8 cellular contexts compared by ENCODE assay signal in the genomic region with DNA sequence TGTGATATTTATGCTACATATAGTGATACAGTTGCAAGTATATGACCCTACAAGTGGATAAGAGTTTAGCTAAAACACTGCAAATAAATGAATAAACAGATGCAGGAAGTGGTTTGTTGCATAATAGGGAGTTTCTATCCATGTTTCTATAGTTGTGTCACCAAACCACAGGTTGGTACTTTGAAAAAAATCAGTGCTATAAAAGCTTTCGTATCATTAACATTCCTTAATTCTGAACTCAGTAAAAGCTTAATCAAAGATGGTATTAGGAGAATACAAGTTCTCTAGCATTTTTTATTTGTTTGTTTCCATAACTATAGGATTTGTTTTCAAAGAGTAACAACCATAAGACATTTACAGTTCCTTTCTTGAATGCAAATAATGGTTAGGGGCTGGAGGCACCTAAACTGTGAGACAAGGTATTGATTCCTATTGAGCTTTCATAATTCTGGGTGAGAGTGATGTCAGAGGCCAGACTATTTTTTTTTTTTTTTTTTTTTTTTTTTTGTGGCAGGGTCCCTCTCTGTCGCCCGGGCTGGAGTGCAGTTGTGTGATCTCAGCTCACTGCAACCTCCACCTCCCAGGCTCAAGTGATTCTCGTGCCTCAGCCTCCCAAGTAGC. TPM values are rescaled to one million over a fixed set of nuclear protein-coding genes. Genes with fewer than 3 reads are reported as not detected.
A peak's percentile ranks its signal among the peaks of the same experiment; 100 is the strongest.
DNase-seq lines count a peak whose midpoint lies in the region; ATAC-seq and TF ChIP-seq lines count a peak whose summit lies in the region.

No MANE protein-coding gene starts in this region.

- TF ChIP-seq CTCF in glutamatergic neuron (IDR thresholded peaks at IDR 0.05; ENCODE audit: partially characterized antibody, unreplicated experiment) = no peak

- H3K4me3 Mint-ChIP-seq in activated CD8-positive, alpha-beta memory T cell treated with anti-CD3 and anti-CD28 coated beads, Interleukin-2, amount 10 ng/mL, durations not matched to agents 7 days and 5 days = peak overlapping the region; percentile 40
- H3K4me3 Mint-ChIP-seq in glutamatergic neuron (ENCODE audit: unreplicated experiment) = no peak overlapping the region

- peaks cover 2% of the 10 kb centered on the region for H3K9me3 Mint-ChIP-seq in activated CD8-positive, alpha-beta memory T cell treated with anti-CD3 and anti-CD28 coated beads, Interleukin-2, amount 10 ng/mL, durations not matched to agents 7 days and 5 days (ENCODE audit: low read depth)
- H3K9me3 Mint-ChIP-seq in glutamatergic neuron (ENCODE audit: unreplicated experiment) = no peaks in the 10 kb centered on the region

- no peak for DNase-seq in activated CD8-positive, alpha-beta memory T cell treated with anti-CD3 and anti-CD28 coated beads, Interleukin-2, amount 10 ng/mL, durations not matched to agents 7 days and 5 days
- no peak for DNase-seq in activated CD8-positive, alpha-beta memory T cell treated with anti-CD3 and anti-CD28 coated beads, Interleukin-2, amount 50 U/mL, for 4 hours
- DNase-seq in RKO (ENCODE audit: low spot score) (peak; percentile 9), kidney tubule cell (ENCODE audit: low spot score) (peak; percentile 77), glutamatergic neuron (no peak), NCI-H1048 (lab: John Stamatoyannopoulos, UW) (no peak)
- DNase-seq in NK-92 treated with Interleukin-12 subunit alpha and Interleukin-12 subunit beta, amount 100 ng/mL, for 24 hours (lab: John Stamatoyannopoulos, UW) = no peak

- peak; percentile 9 for ATAC-seq in activated CD8-positive, alpha-beta memory T cell treated with anti-CD3 and anti-CD28 coated beads, Interleukin-2, amount 10 ng/mL, durations not matched to agents 7 days and 5 days
- peak; percentile 62 for ATAC-seq in HG02943 (IDR thresholded peaks at IDR 0.05; ENCODE audit: low read depth, unreplicated experiment)

- peaks cover 88% of the 10 kb centered on the region for H3K4me1 Mint-ChIP-seq in activated CD8-positive, alpha-beta memory T cell treated with anti-CD3 and anti-CD28 coated beads, Interleukin-2, amount 10 ng/mL, durations not matched to agents 7 days and 5 days
- no peaks in the 10 kb centered on the region for H3K4me1 Mint-ChIP-seq in glutamatergic neuron (ENCODE audit: low read depth, unreplicated experiment)

- CTCF ChIA-PET in activated CD8-positive, alpha-beta memory T cell treated with anti-CD3 and anti-CD28 coated beads, Interleukin-2, amount 10 ng/mL, durations not matched to agents 7 days and 5 days (lab: Charles Lee) = interaction anchor here (0.6 to 2.5 kb wide), 12 partner anchors 9 to 42 kb away, joined by 3 to 10 read pairs (median 5); a partner anchor contains a TSS

- H3K27me3 Mint-ChIP-seq in activated CD8-positive, alpha-beta memory T cell treated with anti-CD3 and anti-CD28 coated beads, Interleukin-2, amount 10 ng/mL, durations not matched to agents 7 days and 5 days = no peaks in the 10 kb centered on the region
- H3K27me3 Mint-ChIP-seq in glutamatergic neuron (ENCODE audit: unreplicated experiment) = no peaks in the 10 kb centered on the region

- peak overlapping the region; percentile 95 for H3K27ac Mint-ChIP-seq in activated CD8-positive, alpha-beta memory T cell treated with anti-CD3 and anti-CD28 coated beads, Interleukin-2, amount 10 ng/mL, durations not matched to agents 7 days and 5 days
- H3K27ac Mint-ChIP-seq in glutamatergic neuron (ENCODE audit: unreplicated experiment) = no peak overlapping the region

- H3K36me3 Mint-ChIP-seq in activated CD8-positive, alpha-beta memory T cell treated with anti-CD3 and anti-CD28 coated beads, Interleukin-2, amount 10 ng/mL, durations not matched to agents 7 days and 5 days = peaks cover 26% of the 10 kb centered on the region
- no peaks in the 10 kb centered on the region for H3K36me3 Mint-ChIP-seq in glutamatergic neuron (ENCODE audit: unreplicated experiment)

RNA-seq across cellular contexts. Expression of a gene that starts 29.6 kb away (rescaled TPM):
- 10 to 100 TPM; 71.6 to 88.5 TPM for total RNA-seq in activated CD8-positive, alpha-beta memory T cell treated with anti-CD3 and anti-CD28 coated beads, Interleukin-2, amount 10 ng/mL, durations not matched to agents 7 days and 5 days
- total RNA-seq in glutamatergic neuron (ENCODE audit: unreplicated experiment) = 11.5 TPM

RNA-seq across cellular contexts. Expression of a gene that starts 32.0 kb away (rescaled TPM):
- total RNA-seq in activated CD8-positive, alpha-beta memory T cell treated with anti-CD3 and anti-CD28 coated beads, Interleukin-2, amount 10 ng/mL, durations not matched to agents 7 days and 5 days = 100 to 1,000 TPM; 107 to 182 TPM
- total RNA-seq in glutamatergic neuron (ENCODE audit: unreplicated experiment) = not detected

RNA-seq across cellular contexts. Expression of a gene that starts 41.1 kb away (rescaled TPM):
- total RNA-seq in activated CD8-positive, alpha-beta memory T cell treated with anti-CD3 and anti-CD28 coated beads, Interleukin-2, amount 10 ng/mL, durations not matched to agents 7 days and 5 days = 100 to 1,000 TPM; 514 to 528 TPM
- total RNA-seq in glutamatergic neuron (ENCODE audit: unreplicated experiment) = 164 TPM

Comparison
In these comparisons a context has a peak if more than half of its experiments do, and no peak if none do; other contexts are left out.
1. DNase-seq: peak in RKO (single experiment) and kidney tubule cell (single experiment); none in activated CD8-positive, alpha-beta memory T cell treated with anti-CD3 and anti-CD28 coated beads, Interleukin-2, amount 10 ng/mL, durations not matched to agents 7 days and 5 days (single experiment), activated CD8-positive, alpha-beta memory T cell treated with anti-CD3 and anti-CD28 coated beads, Interleukin-2, amount 50 U/mL, for 4 hours (single experiment), glutamatergic neuron (single experiment), NK-92 treated with Interleukin-12 subunit alpha and Interleukin-12 subunit beta, amount 100 ng/mL, for 24 hours (single experiment) and NCI-H1048 (single experiment).
2. RNA of a gene that starts 32.0 kb away (total RNA-seq): 107 to 182 TPM in activated CD8-positive, alpha-beta memory T cell treated with anti-CD3 and anti-CD28 coated beads, Interleukin-2, amount 10 ng/mL, durations not matched to agents 7 days and 5 days; not detected in glutamatergic neuron (single experiment); every median in the first group is over 100 times any median in the second.